24 cellular contexts compared by ENCODE assay signal in the genomic region with DNA sequence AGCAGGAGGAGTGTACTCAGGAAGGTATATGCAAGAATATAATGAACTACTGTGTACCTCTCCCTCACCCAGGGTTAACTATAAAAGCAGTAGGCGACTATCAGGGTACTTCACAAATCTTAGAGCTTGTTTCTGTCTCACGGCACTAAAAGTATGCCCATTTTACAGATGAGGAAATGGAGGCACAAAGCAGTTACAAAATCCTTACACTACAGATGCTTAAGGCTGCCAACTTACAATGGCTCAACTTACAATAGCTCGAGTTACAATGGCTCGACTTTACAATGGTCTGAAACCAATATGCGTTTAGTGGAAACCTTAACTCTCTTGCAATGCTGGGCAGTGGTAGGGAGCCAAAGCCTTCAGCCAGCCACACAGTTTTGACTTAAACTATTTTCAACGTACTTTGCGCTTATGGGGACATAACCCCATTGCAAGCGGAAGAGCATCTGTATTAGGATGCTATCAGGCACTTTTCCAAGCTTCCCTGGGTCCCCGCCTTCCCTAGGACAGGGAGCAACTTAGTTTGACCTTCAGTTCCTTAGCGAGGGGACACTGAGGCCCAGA. TPM values are rescaled to one million over a fixed set of nuclear protein-coding genes. Genes with fewer than 3 reads are reported as not detected.
"Had no signal": no experiment of that assay in that cellular context is flagged by ENCODE, and none has a peak within 500 bp of the region (broad histone marks: within the 10 kb centered on the region; RNA-seq: fewer than 3 reads in every experiment).

No MANE protein-coding gene starts in this region.

- H3K4me1 Mint-ChIP-seq: neural progenitor cell had no signal

- H3K4me3 Mint-ChIP-seq: activated CD8-positive, alpha-beta T cell treated with anti-CD3 and anti-CD28 coated beads for 36 hours; activated naive CD8-positive, alpha-beta T cell; central memory CD8-positive, alpha-beta T cell; neural progenitor cell had no signal

- ATAC-seq: activated CD8-positive, alpha-beta T cell treated with anti-CD3 and anti-CD28 coated beads for 36 hours; activated T-cell treated with anti-CD3 and anti-CD28 coated beads, Interleukin-2, amount 50 U/mL, for 72 hours; left lobe of liver; pancreas had no signal

- H3K27ac Mint-ChIP-seq: activated CD8-positive, alpha-beta T cell treated with anti-CD3 and anti-CD28 coated beads for 36 hours; activated naive CD8-positive, alpha-beta T cell; activated T-cell treated with anti-CD3 and anti-CD28 coated beads, Interleukin-2, amount 50 U/mL, for 72 hours; neural progenitor cell had no signal

- H3K36me3 Mint-ChIP-seq: activated naive CD8-positive, alpha-beta T cell; neural progenitor cell had no signal

- H3K27me3 Mint-ChIP-seq: activated naive CD8-positive, alpha-beta T cell had no signal

- DNase-seq: activated CD4-positive, alpha-beta T cell treated with anti-CD3 and anti-CD28 coated beads for 48 hours; activated CD8-positive, alpha-beta memory T cell treated with anti-CD3 and anti-CD28 coated beads, Interleukin-2, amount 50 U/mL, for 4 hours; activated CD8-positive, alpha-beta T cell treated with anti-CD3 and anti-CD28 coated beads for 36 hours; activated gamma-delta T cell; activated T-cell treated with anti-CD3 and anti-CD28 coated beads, Interleukin-2, amount 50 U/mL, for 72 hours; brain microvascular endothelial cell; cortex of kidney; effector CD8-positive, alpha-beta T cell; esophagus squamous epithelium; midbrain; pancreas; sigmoid colon; T-helper 1 cell; T1000; WERI-Rb-1 had no signal

- H3K9me3 Mint-ChIP-seq: activated CD8-positive, alpha-beta T cell treated with anti-CD3 and anti-CD28 coated beads for 36 hours; activated T-cell treated with anti-CD3 and anti-CD28 coated beads, Interleukin-2, amount 50 U/mL, for 72 hours; central memory CD8-positive, alpha-beta T cell; neural progenitor cell had no signal

RNA-seq across cellular contexts. Expression of a gene that starts 4.1 kb away (rescaled TPM):
- total RNA-seq: endothelial cell of umbilical vein, esophagus squamous epithelium, fibroblast of villous mesenchyme, glomerular endothelial cell, hepatocyte, lung microvascular endothelial cell had no signal

RNA-seq across cellular contexts. Expression of a gene that starts 20.9 kb away (rescaled TPM):
- total RNA-seq: activated CD8-positive, alpha-beta T cell treated with anti-CD3 and anti-CD28 coated beads for 36 hours; activated T-cell treated with anti-CD3 and anti-CD28 coated beads, Interleukin-2, amount 50 U/mL, for 72 hours; endothelial cell of umbilical vein; fibroblast of villous mesenchyme; glomerular endothelial cell; hepatocyte; lung microvascular endothelial cell had no signal

RNA-seq across cellular contexts. Expression of a gene that starts 29.0 kb away (rescaled TPM):
- total RNA-seq: activated CD8-positive, alpha-beta T cell treated with anti-CD3 and anti-CD28 coated beads for 36 hours; activated T-cell treated with anti-CD3 and anti-CD28 coated beads, Interleukin-2, amount 50 U/mL, for 72 hours; endothelial cell of umbilical vein; fibroblast of villous mesenchyme; glomerular endothelial cell; hepatocyte; left lobe of liver; lung microvascular endothelial cell; pancreas; sigmoid colon had no signal

RNA-seq across cellular contexts. Expression of a gene that starts 34.1 kb away (rescaled TPM):
- total RNA-seq: activated CD8-positive, alpha-beta T cell treated with anti-CD3 and anti-CD28 coated beads for 36 hours; activated T-cell treated with anti-CD3 and anti-CD28 coated beads, Interleukin-2, amount 50 U/mL, for 72 hours; endothelial cell of umbilical vein; fibroblast of villous mesenchyme; glomerular endothelial cell; hepatocyte; lung microvascular endothelial cell had no signal
